Comparison of ENCODE assay signal across 9 cellular contexts in genomic region chr1:184890539-184890973, GRCh38.
DNase-seq lines count a peak whose midpoint lies in the region; ATAC-seq and TF ChIP-seq lines count a peak whose summit lies in the region.
"Had no signal": no experiment of that assay in that cellular context is flagged by ENCODE, and none has a peak within 500 bp of the region (broad histone marks: within the 10 kb centered on the region; RNA-seq: fewer than 3 reads in every experiment).

No MANE protein-coding gene starts in this region.

- H3K36me3 Mint-ChIP-seq in T-helper 1 cell treated with Interleukin-12 subunit alpha and Interleukin-12 subunit beta and Interleukin-4 antibody, amounts not matched to agents 30 μg/mL and 1 μg/mL, for 36 hours (ENCODE audit: low read depth), result peaks cover 27% of the 10 kb centered on the region
- peaks cover 12% of the 10 kb centered on the region for H3K36me3 Mint-ChIP-seq in effector memory CD8-positive, alpha-beta T cell (ENCODE audit: insufficient read depth)

- ATAC-seq in effector memory CD8-positive, alpha-beta T cell (replicated peaks), result peak; percentile 85
- ATAC-seq in GM21529 (IDR thresholded peaks at IDR 0.05; ENCODE audit: unreplicated experiment) (no peak), HG02981 (IDR thresholded peaks at IDR 0.05; ENCODE audit: unreplicated experiment) (no peak), GM21360 (IDR thresholded peaks at IDR 0.05; ENCODE audit: unreplicated experiment) (no peak)

- H3K27ac Mint-ChIP-seq in T-helper 1 cell treated with Interleukin-12 subunit alpha and Interleukin-12 subunit beta and Interleukin-4 antibody, amounts not matched to agents 30 μg/mL and 1 μg/mL, for 36 hours, result peak overlapping the region; percentile 75
- H3K27ac Mint-ChIP-seq in effector memory CD8-positive, alpha-beta T cell, result peak overlapping the region; percentile 99 to 100

- DNase-seq in EH (ENCODE audit: low read depth) (peak; percentile 59), retinal pigment epithelial cell (ENCODE audit: low read depth) (peak; percentile 61), NCI-H146 (lab: John Stamatoyannopoulos, UW) (no peak)
- peak; percentile 63 to 73 (median 63) for DNase-seq in effector memory CD8-positive, alpha-beta T cell

- no peak for TF ChIP-seq CTCF in retinal pigment epithelial cell (conservative IDR thresholded peaks at IDR 0.05; ENCODE audit: low read depth, low read length)

- no peak overlapping the region for H3K4me3 ChIP-seq in retinal pigment epithelial cell (ENCODE audit: low read length)
- H3K4me3 ChIP-seq: dorsolateral prefrontal cortex had no signal

- H3K4me3 Mint-ChIP-seq in T-helper 1 cell treated with Interleukin-12 subunit alpha and Interleukin-12 subunit beta and Interleukin-4 antibody, amounts not matched to agents 30 μg/mL and 1 μg/mL, for 36 hours, result peak overlapping the region; percentile 45
- peak overlapping the region; percentile 73 to 75 for H3K4me3 Mint-ChIP-seq in effector memory CD8-positive, alpha-beta T cell

- no peaks in the 10 kb centered on the region for H3K27me3 Mint-ChIP-seq in T-helper 1 cell treated with Interleukin-12 subunit alpha and Interleukin-12 subunit beta and Interleukin-4 antibody, amounts not matched to agents 30 μg/mL and 1 μg/mL, for 36 hours (ENCODE audit: low read depth)
- no peaks in the 10 kb centered on the region for H3K27me3 Mint-ChIP-seq in effector memory CD8-positive, alpha-beta T cell

- peaks cover 27% of the 10 kb centered on the region for H3K4me1 Mint-ChIP-seq in T-helper 1 cell treated with Interleukin-12 subunit alpha and Interleukin-12 subunit beta and Interleukin-4 antibody, amounts not matched to agents 30 μg/mL and 1 μg/mL, for 36 hours (ENCODE audit: low read depth)
- H3K4me1 Mint-ChIP-seq in effector memory CD8-positive, alpha-beta T cell (ENCODE audit: low read depth in 2 of 2), result peaks cover 31 to 63% of the 10 kb centered on the region in 2 donors

- no peaks in the 10 kb centered on the region for H3K9me3 Mint-ChIP-seq in T-helper 1 cell treated with Interleukin-12 subunit alpha and Interleukin-12 subunit beta and Interleukin-4 antibody, amounts not matched to agents 30 μg/mL and 1 μg/mL, for 36 hours
- H3K9me3 Mint-ChIP-seq in effector memory CD8-positive, alpha-beta T cell, result no peaks in the 10 kb centered on the region
